Comparison of ENCODE assay signal across 8 cellular contexts in genomic region chr3:52896613-52897012, GRCh38. TPM values are rescaled to one million over a fixed set of nuclear protein-coding genes. Genes with fewer than 3 reads are reported as not detected.
DNase-seq lines count a peak whose midpoint lies in the region; ATAC-seq, FAIRE-seq and TF ChIP-seq lines count a peak whose summit lies in the region.

No MANE protein-coding gene starts in this region.

- POLR2A ChIA-PET in K562 (lab: Yijun Ruan, JAX): no interaction called here

- TF ChIP-seq RAD21 in K562 (CRISPR knock-in tag; conservative IDR thresholded peaks at IDR 0.05 in 1 of 2, IDR thresholded peaks at IDR 0.05 in 1 of 2): no peak

- H3K9me1 ChIP-seq in K562 (ENCODE audit: control insufficient read depth, insufficient read depth, low read length): no peaks in the 10 kb centered on the region

- H3K18ac ChIP-seq in mesendoderm (ENCODE audit: low read length): no peak overlapping the region

- no peak overlapping the region for H2AK5ac ChIP-seq in mesendoderm (ENCODE audit: low read length)

- peak overlapping the region; percentile 85 for H3K4me3 ChIP-seq in HUES48 (ENCODE audit: low read depth, low read length)
- peak overlapping the region; percentile 72 for H3K4me3 ChIP-seq in K562
- peak overlapping the region; percentile 79 for H3K4me3 ChIP-seq in mesendoderm (ENCODE audit: low read length)

- H4K8ac ChIP-seq in mesendoderm (ENCODE audit: low read depth, low read length): no peak overlapping the region

- in situ Hi-C loops in K562 (cut with MboI): no loop called here

- TF ChIP-seq CTCF in C4-2B (conservative IDR thresholded peaks at IDR 0.05) (no peak), K562 (IDR thresholded peaks at IDR 0.05 in 2 of 3, conservative IDR thresholded peaks at IDR 0.05 in 1 of 3; ENCODE audit: insufficient read depth in 2 of 3, low read depth in 1 of 3, low read length in 3 of 3) (no peak)

- H3K23ac ChIP-seq in mesendoderm (ENCODE audit: low read length): no peak overlapping the region

- no peak overlapping the region for H2BK5ac ChIP-seq in mesendoderm (ENCODE audit: low read length)

- peaks cover 14% of the 10 kb centered on the region for H3K79me1 ChIP-seq in mesendoderm (ENCODE audit: low read length)

- peak overlapping the region; percentile 69; the same call in 1 of the 2 replicates for H2AFZ ChIP-seq in K562 (ENCODE audit: low read depth, low read length)

- no peak for TF ChIP-seq EP300 in K562 (IDR thresholded peaks at IDR 0.05; ENCODE audit: low read length)

- no TSS peak for BruUV-seq in K562 (replicated peaks; lab: Mats Ljungman, UMichigan)

- peak overlapping the region; percentile 76 for H3K27ac ChIP-seq in C4-2B
- peak overlapping the region; percentile 29 for H3K27ac ChIP-seq in HUES48 (ENCODE audit: low read depth, low read length)
- H3K27ac ChIP-seq in K562 (ENCODE audit: extremely low read depth, low read depth, low read length): no peak overlapping the region
- no peak overlapping the region for H3K27ac ChIP-seq in mesendoderm (ENCODE audit: low read depth, low read length)

- TF ChIP-seq POLR2A in K562 (conservative IDR thresholded peaks at IDR 0.05): no peak

- 22% methylated on average over 9 of the region's 9 CpGs for WGBS in K562 (ENCODE audit: insufficient coverage, low coverage, missing lambda C conversion rate)
- whole genome bisulfite sequencing in mesendoderm (ENCODE audit: extremely low coverage, insufficient coverage, low lambda C conversion rate): no CpG with 5 or more reads among the region's 9 CpGs

- no peaks in the 10 kb centered on the region for H3K27me3 ChIP-seq in HUES48 (ENCODE audit: control insufficient read depth, insufficient read depth, low read length)
- H3K27me3 ChIP-seq in K562 (ENCODE audit: control insufficient read depth in 2 of 2, insufficient read depth in 2 of 2, low read length in 2 of 2): no peaks in the 10 kb centered on the region
- H3K27me3 ChIP-seq in mesendoderm (ENCODE audit: insufficient read depth, low read length, poor library complexity): no peaks in the 10 kb centered on the region

- H4K20me1 ChIP-seq in K562 (replicated peaks; ENCODE audit: control insufficient read depth, insufficient read depth, low read length): no peaks in the 10 kb centered on the region

- H3K4me2 ChIP-seq in K562 (ENCODE audit: insufficient read depth, low read length) (peak overlapping the region; percentile 77), mesendoderm (ENCODE audit: low read length) (peak overlapping the region; percentile 97)

- CTCF ChIA-PET in K562 (lab: Yijun Ruan, JAX; ENCODE audit: low intra/inter-chr PET ratio): no interaction called here

- H3K79me2 ChIP-seq in K562 (ENCODE audit: control insufficient read depth, insufficient read depth, low read length) (no peaks in the 10 kb centered on the region), mesendoderm (ENCODE audit: control insufficient read depth, insufficient read depth, low read length) (peaks cover 3% of the 10 kb centered on the region)

- no peaks in the 10 kb centered on the region; the same call in 1 of the 2 replicates for H3K4me1 ChIP-seq in HUES48 (ENCODE audit: control insufficient read depth, insufficient read depth, low read length)
- peaks cover 7 to 14% of the 10 kb centered on the region in 2 experiments; a peak in 4 of 5 replicates for H3K4me1 ChIP-seq in K562 (replicated peaks in 1 of 2; ENCODE audit: control insufficient read depth in 2 of 2, insufficient read depth in 2 of 2, low read length in 2 of 2)
- no peaks in the 10 kb centered on the region for H3K4me1 ChIP-seq in mesendoderm (ENCODE audit: control insufficient read depth, low read depth, low read length)

- intact Hi-C loops in K562 (cut with micrococcal nuclease): no loop called here

- FAIRE-seq in K562 (lab: Jason Lieb, UNC): no peak

- no peak overlapping the region for H2BK15ac ChIP-seq in mesendoderm (replicated peaks; ENCODE audit: low read depth)

- H3K36me3 ChIP-seq in HUES48 (ENCODE audit: control insufficient read depth, insufficient read depth, low read length) (no peaks in the 10 kb centered on the region; the same call in 1 of the 2 replicates), K562 (ENCODE audit: control insufficient read depth, insufficient read depth, low read length) (no peaks in the 10 kb centered on the region), mesendoderm (ENCODE audit: control insufficient read depth, insufficient read depth, low read length) (no peaks in the 10 kb centered on the region)

- no peak overlapping the region for H4K5ac ChIP-seq in mesendoderm (ENCODE audit: low read length)

- DNase-seq in K562 (ENCODE audit: extremely low read depth in 1 of 4, low spot score in 3 of 4) (no peak), mesendoderm (peak; percentile 27), NCI-H1105 treated with DMSO at 0.1 percent for 48 hours (lab: John Stamatoyannopoulos, UW) (no peak), NCI-H187 treated with DMSO at 0.1 percent for 48 hours (lab: John Stamatoyannopoulos, UW) (no peak)
- DNase-seq in stimulated activated CD4-positive, alpha-beta T cell treated with anti-CD3 and anti-CD28 coated beads, Interleukin-4, amount 100 ng/mL, for 1 hour: no peak

- no peak overlapping the region for H3K4ac ChIP-seq in mesendoderm (ENCODE audit: low read depth, low read length)

- 0 out of 2 replicates have a peak overlapping the region, but pooled peaks have one; percentile 13 for H3K9ac ChIP-seq in HUES48 (ENCODE audit: low read depth, low read length)
- peak overlapping the region; percentile 44 to 89 for H3K9ac ChIP-seq in K562 (ENCODE audit: insufficient read depth in 1 of 2, low read depth in 2 of 2, low read length in 2 of 2)
- peak overlapping the region; percentile 85 for H3K9ac ChIP-seq in mesendoderm (ENCODE audit: low read length)

- no peak for ATAC-seq in K562
- no peak for ATAC-seq in GM21447 (IDR thresholded peaks at IDR 0.05; ENCODE audit: unreplicated experiment)

- H2BK120ac ChIP-seq in mesendoderm (ENCODE audit: low read depth, low read length): no peak overlapping the region

- H3K9me3 ChIP-seq in HUES48 (ENCODE audit: control insufficient read depth, insufficient read depth, low read length) (no peaks in the 10 kb centered on the region), K562 (replicated peaks; ENCODE audit: control insufficient read depth, insufficient read depth, low read depth, low read length) (no peaks in the 10 kb centered on the region)

- H3K56ac ChIP-seq in mesendoderm (ENCODE audit: low read length): peak overlapping the region; percentile 92

TF ChIP-seq in K562, 482 proteins besides CTCF, POLR2A, EP300 and RAD21:
- no peak for TF ChIP-seq POLR2G (IDR thresholded peaks at IDR 0.05; ENCODE audit: low read depth, low read length)

RNA-seq across cellular contexts. Expression of gene STIMATE, which starts 0.7 kb away (rescaled TPM):
- total RNA-seq in K562 (2011; cell fraction: chromatin; rRNA removed; ENCODE audit: low replicate concordance): 3.2 and 8.5 TPM in 2 replicates
- 6.3 and 9.5 TPM in 2 replicates for total RNA-seq in K562 (2011; cell fraction: nucleolus; rRNA removed)
- 7.5 and 13.3 TPM in 2 replicates for total RNA-seq in K562 (2011; cell fraction: nucleoplasm; rRNA removed)
- total RNA-seq in K562 (2014; rRNA removed) (2.9 and 4.9 TPM in 2 replicates), K562 (2014; rRNA removed; fragmentation: Illumina TruSeq; extraction: Trizol) (2.0 and 3.0 TPM in 2 replicates), K562 (2015; rRNA removed; fragmentation: Illumina TruSeq; extraction: Trizol) (5.1 and 5.2 TPM in 2 replicates), K562 (2021) (5.3 and 6.9 TPM in 2 replicates)
- polyA plus RNA-seq in K562 (2011; rRNA removed) (2.5 and 2.8 TPM in 2 replicates), K562 (2014; fragmentation: Illumina TruSeq; extraction: Trizol) (6.3 and 7.7 TPM in 2 replicates), K562 (2014; fragmentation: Nextera tagmentation; extraction: Ambion mirVana) (under 1 TPM; 0.14 to 0.52 TPM), K562 (2014; rRNA removed) (7.6 and 8.4 TPM in 2 replicates)
- 5.2 and 7.2 TPM in 2 replicates for polyA plus RNA-seq in K562 (2011; cell fraction: cytosol; rRNA removed)
- 7.9 and 10.5 TPM in 2 replicates for polyA plus RNA-seq in K562 (2011; cell fraction: nucleus; rRNA removed)
- 4.4 and 17.7 TPM in 2 replicates for polyA plus RNA-seq in K562 (2012)
- polyA minus RNA-seq in K562 (2011; rRNA and poly(A)+ RNA removed): 1.5 and 2.1 TPM in 2 replicates
- polyA minus RNA-seq in K562 (2011; cell fraction: cytosol; rRNA and poly(A)+ RNA removed): 5.5 TPM in 1 of 2 replicates, not detected in the other
- 3.1 and 4.2 TPM in 2 replicates for polyA minus RNA-seq in K562 (2011; cell fraction: nucleus; rRNA and poly(A)+ RNA removed)
- polyA plus RNA-seq in mesendoderm (2013, experiment 1 of 2): 19.3 TPM
- polyA plus RNA-seq in mesendoderm (2013, experiment 2 of 2): 20.8 TPM

Comparison
In these comparisons a context has a peak if more than half of its experiments do, and no peak if none do; other contexts are left out.
1. H3K27ac ChIP-seq: peak in C4-2B (single experiment) and HUES48 (single experiment); none in K562 (single experiment) and mesendoderm (single experiment).
2. H3K9ac ChIP-seq: peak in every context shown above with its lines; median percentile 85 in mesendoderm; 66 in K562; 13 in HUES48.
3. Peak in every context shown above with its lines, with median percentiles within 50 percentile points of each other: H3K4me3 ChIP-seq.